ENCODE assay signal across 9 cellular contexts in the genomic region with DNA sequence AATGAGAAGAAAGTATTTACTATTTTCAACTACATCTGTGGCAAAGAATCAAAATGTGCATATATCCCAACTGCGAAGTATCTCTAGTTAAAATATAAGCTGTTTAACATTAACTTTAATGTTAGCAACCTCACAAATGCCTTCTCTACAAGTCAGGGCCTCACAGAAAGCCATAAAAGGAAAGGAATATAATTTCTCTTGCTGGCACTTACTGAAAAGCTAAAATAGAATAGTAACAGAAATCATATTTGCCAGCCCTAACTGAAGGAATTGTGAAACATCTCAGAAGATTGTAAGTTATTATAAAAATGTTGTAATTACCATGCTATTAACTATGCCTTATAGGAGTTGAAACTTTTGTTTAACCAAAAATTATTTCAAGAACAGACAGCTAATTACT.
DNase-seq lines count a peak whose midpoint lies in the region; ATAC-seq and TF ChIP-seq lines count a peak whose summit lies in the region.
"Had no signal": no experiment of that assay in that cellular context is flagged by ENCODE, and none has a peak within 500 bp of the region (broad histone marks: within the 10 kb centered on the region; RNA-seq: fewer than 3 reads in every experiment).

No MANE protein-coding gene starts in this region.

- CTCF ChIA-PET in activated CD4-positive, alpha-beta T cell treated with anti-CD3 and anti-CD28 coated beads for 36 hours (lab: Charles Lee) = interaction anchor here (0.7 to 3.1 kb wide), 18 partner anchors 10 to 132 kb away, joined by 3 to 17 read pairs (median 3); no protein-coding TSS in a partner anchor

- H3K4me1 ChIP-seq in stomach = peaks cover 10 to 62% (median 43%) of the 10 kb centered on the region in 4 donors

- peaks cover 63% of the 10 kb centered on the region for H3K4me1 Mint-ChIP-seq in activated CD4-positive, alpha-beta T cell treated with anti-CD3 and anti-CD28 coated beads for 36 hours
- H3K4me1 Mint-ChIP-seq in immature natural killer cell = peaks cover 69 to 100% of the 10 kb centered on the region in 2 donors

- H3K27ac ChIP-seq in stomach = peak overlapping the region in 4 of 5 donors; percentile 72 to 83 (median 74)

- H3K27ac Mint-ChIP-seq in activated CD4-positive, alpha-beta T cell treated with anti-CD3 and anti-CD28 coated beads for 36 hours = peak overlapping the region; percentile 91
- peak overlapping the region; percentile 88 to 94 (median 93) for H3K27ac Mint-ChIP-seq in immature natural killer cell

- no peaks in the 10 kb centered on the region for H3K27me3 Mint-ChIP-seq in activated CD4-positive, alpha-beta T cell treated with anti-CD3 and anti-CD28 coated beads for 36 hours
- H3K27me3 Mint-ChIP-seq in immature natural killer cell (ENCODE audit: low read depth in 3 of 3) = peaks cover 4 to 5% (median 5%) of the 10 kb centered on the region in 3 donors

- 20 to 51% (median 42%) methylated on average over 1 of the region's 1 CpG for WGBS in stomach, 5 donors

- TF ChIP-seq CTCF in WI38 (IDR thresholded peaks at IDR 0.05; ENCODE audit: low read depth, low read length) (no peak), stomach (IDR thresholded peaks at IDR 0.05) (no peak)

- H3K36me3 Mint-ChIP-seq in activated CD4-positive, alpha-beta T cell treated with anti-CD3 and anti-CD28 coated beads for 36 hours (ENCODE audit: low read depth) = peaks cover 9% of the 10 kb centered on the region
- peaks cover 0 to 4% (median 3%) of the 10 kb centered on the region in 3 donors for H3K36me3 Mint-ChIP-seq in immature natural killer cell

- TF ChIP-seq EP300 in stomach (IDR thresholded peaks at IDR 0.05) = no peak

- H3K4me3 ChIP-seq in WI38 (ENCODE audit: low read depth, low read length) = 0 out of 2 replicates have a peak overlapping the region, but pooled peaks have one; percentile 3
- H3K4me3 ChIP-seq in stomach = peak overlapping the region in 3 of 4 donors; percentile 6 to 20 (median 16)

- intact Hi-C loops in activated CD4-positive, alpha-beta T cell treated with anti-CD3 and anti-CD28 coated beads for 36 hours (cut with DNase I, micrococcal nuclease) = loop anchor here (2.0 to 10.0 kb wide), 4 partner anchors 39 to 995 kb away; a partner anchor contains a TSS
- intact Hi-C loops in stomach (cut with DNase I; ENCODE audit: low total_unique reads) = no loop called here

- POLR2A ChIA-PET in activated CD4-positive, alpha-beta T cell treated with anti-CD3 and anti-CD28 coated beads for 36 hours (lab: Charles Lee) = interaction anchor here (0.6 to 1.3 kb wide), 3 partner anchors 16 to 87 kb away, joined by 3 to 11 read pairs (median 4); a partner anchor contains a TSS

- peaks cover 2% of the 10 kb centered on the region for H3K9me3 Mint-ChIP-seq in activated CD4-positive, alpha-beta T cell treated with anti-CD3 and anti-CD28 coated beads for 36 hours (ENCODE audit: low read depth)
- H3K9me3 Mint-ChIP-seq in immature natural killer cell = no peaks in the 10 kb centered on the region

- no peak for DNase-seq in activated CD4-positive, alpha-beta T cell treated with anti-CD3 and anti-CD28 coated beads for 36 hours
- DNase-seq in activated CD4-positive, alpha-beta T cell treated with anti-CD3 and anti-CD28 coated beads, Interleukin-2, amount 50 U/mL, for 1 hour = no peak
- DNase-seq in immature natural killer cell = no peak
- DNase-seq in stomach = no peak
- DNase-seq in HT-29 (ENCODE audit: low spot score) = no peak
- no peak for DNase-seq in 8988T
- DNase-seq in midbrain (lab: John Stamatoyannopoulos, UW) = no peak
- DNase-seq: NCI-H187 treated with DMSO at 0.1 percent for 48 hours had no signal

- TF ChIP-seq POLR2A in stomach (IDR thresholded peaks at IDR 0.05) = no peak

- H3K27me3 ChIP-seq in stomach = no peaks in the 10 kb centered on the region

- no peak for ATAC-seq in activated CD4-positive, alpha-beta T cell treated with anti-CD3 and anti-CD28 coated beads for 36 hours

- H3K36me3 ChIP-seq in stomach = no peaks in the 10 kb centered on the region

- peak overlapping the region; percentile 75 for H3K4me3 Mint-ChIP-seq in activated CD4-positive, alpha-beta T cell treated with anti-CD3 and anti-CD28 coated beads for 36 hours
- H3K4me3 Mint-ChIP-seq in immature natural killer cell = peak overlapping the region; percentile 84 to 93 (median 88)

- no peaks in the 10 kb centered on the region for H3K9me3 ChIP-seq in stomach
